In the genomic region with DNA sequence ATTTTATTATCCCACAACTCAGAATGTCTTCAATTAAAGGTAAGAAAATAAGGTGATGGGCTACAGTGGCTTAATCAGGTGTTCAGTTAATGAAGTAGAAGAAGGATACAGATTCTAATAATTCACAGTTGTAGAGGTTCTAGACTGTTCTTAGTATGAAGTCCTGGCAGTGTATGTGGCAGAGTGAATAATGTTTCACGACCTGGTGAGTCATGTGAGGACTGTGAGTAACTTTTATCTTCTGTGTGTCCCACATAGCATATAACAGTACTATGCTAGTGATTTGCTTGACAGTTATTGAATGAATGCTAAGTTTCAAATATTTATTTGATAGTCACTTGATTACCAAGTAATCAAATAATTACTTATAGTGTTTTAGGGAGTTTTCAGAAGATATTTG, we compare ENCODE assay signal across 15 cellular contexts. TPM values are rescaled to one million over a fixed set of nuclear protein-coding genes. Genes with fewer than 3 reads are reported as not detected.
A peak's percentile ranks its signal among the peaks of the same experiment; 100 is the strongest.
DNase-seq lines count a peak whose midpoint lies in the region; ATAC-seq and TF ChIP-seq lines count a peak whose summit lies in the region.
"Had no signal": no experiment of that assay in that cellular context is flagged by ENCODE, and none has a peak within 500 bp of the region (broad histone marks: within the 10 kb centered on the region; RNA-seq: fewer than 3 reads in every experiment).

No MANE protein-coding gene starts in this region.

- ATAC-seq in activated CD8-positive, alpha-beta memory T cell treated with anti-CD3 and anti-CD28 coated beads, Interleukin-2, amount 10 ng/mL, durations not matched to agents 7 days and 5 days: peak; percentile 72
- ATAC-seq in psoas muscle: peak; percentile 90 to 97 (median 96)

- peak overlapping the region; percentile 28 for H3K27ac ChIP-seq in psoas muscle
- H3K27ac ChIP-seq: parathyroid adenoma had no signal

- H3K36me3 ChIP-seq in psoas muscle (ENCODE audit: insufficient read depth in 1 of 2, low read depth in 1 of 2): peaks cover 5 to 50% of the 10 kb centered on the region in 2 donors

- no peak for DNase-seq in activated CD8-positive, alpha-beta memory T cell treated with anti-CD3 and anti-CD28 coated beads, Interleukin-2, amount 10 ng/mL, durations not matched to agents 7 days and 5 days
- DNase-seq in activated CD8-positive, alpha-beta memory T cell treated with anti-CD3 and anti-CD28 coated beads, Interleukin-2, amount 50 U/mL, for 4 hours: no peak
- peak; percentile 25 for DNase-seq in OCI-M1 (lab: John Stamatoyannopoulos, UW)
- peak; percentile 26 for DNase-seq in dedifferentiated amniotic fluid mesenchymal stem cell (ENCODE audit: extremely low spot score)
- DNase-seq in psoas muscle: no peak
- DNase-seq in NCI-H748 treated with DMSO at 0.1 percent for 48 hours (lab: John Stamatoyannopoulos, UW): no peak
- no peak for DNase-seq in middle frontal gyrus (ENCODE audit: extremely low spot score, low spot score)
- DNase-seq in OCI-M2 (lab: John Stamatoyannopoulos, UW; ENCODE audit: unreplicated experiment): no peak
- DNase-seq: activated naive CD4-positive, alpha-beta T cell treated with Interleukin-2 at 50 U/mL for 16 hours; BE2C; NCI-H1092 treated with DMSO at 0.1 percent for 48 hours; NCI-H774; T-helper 9 cell had no signal

- peaks cover 13% of the 10 kb centered on the region for H3K4me1 Mint-ChIP-seq in activated CD8-positive, alpha-beta memory T cell treated with anti-CD3 and anti-CD28 coated beads, Interleukin-2, amount 10 ng/mL, durations not matched to agents 7 days and 5 days

- TF ChIP-seq CTCF in psoas muscle (IDR thresholded peaks at IDR 0.05): no peak

- no peak overlapping the region for H3K4me3 Mint-ChIP-seq in activated CD8-positive, alpha-beta memory T cell treated with anti-CD3 and anti-CD28 coated beads, Interleukin-2, amount 10 ng/mL, durations not matched to agents 7 days and 5 days
- H3K4me3 Mint-ChIP-seq: type B pancreatic cell had no signal

- CTCF ChIA-PET in activated CD8-positive, alpha-beta memory T cell treated with anti-CD3 and anti-CD28 coated beads, Interleukin-2, amount 10 ng/mL, durations not matched to agents 7 days and 5 days (lab: Charles Lee): interaction anchor here (1.6 kb wide), 1 partner anchor 168 kb away, joined by 4 read pairs; no protein-coding TSS in a partner anchor

- peaks cover 27% of the 10 kb centered on the region for H3K4me1 ChIP-seq in psoas muscle
- H3K4me1 ChIP-seq: BE2C, parathyroid adenoma had no signal

- no peak overlapping the region for H3K4me3 ChIP-seq in psoas muscle

- no peaks in the 10 kb centered on the region for H3K27me3 ChIP-seq in psoas muscle (ENCODE audit: insufficient read depth in 3 of 3, low read length in 2 of 3)
- H3K27me3 ChIP-seq: BE2C had no signal

- no peaks in the 10 kb centered on the region for H3K27me3 Mint-ChIP-seq in activated CD8-positive, alpha-beta memory T cell treated with anti-CD3 and anti-CD28 coated beads, Interleukin-2, amount 10 ng/mL, durations not matched to agents 7 days and 5 days
- H3K27me3 Mint-ChIP-seq: type B pancreatic cell had no signal

- H3K9me3 Mint-ChIP-seq in activated CD8-positive, alpha-beta memory T cell treated with anti-CD3 and anti-CD28 coated beads, Interleukin-2, amount 10 ng/mL, durations not matched to agents 7 days and 5 days (ENCODE audit: low read depth): no peaks in the 10 kb centered on the region
- H3K9me3 Mint-ChIP-seq: type B pancreatic cell had no signal

- peaks cover 11% of the 10 kb centered on the region for H3K36me3 Mint-ChIP-seq in activated CD8-positive, alpha-beta memory T cell treated with anti-CD3 and anti-CD28 coated beads, Interleukin-2, amount 10 ng/mL, durations not matched to agents 7 days and 5 days

- 14 to 29% (median 18%) methylated on average over 1 of the region's 1 CpG for WGBS in psoas muscle, 3 donors

- peak overlapping the region; percentile 22 for H3K27ac Mint-ChIP-seq in activated CD8-positive, alpha-beta memory T cell treated with anti-CD3 and anti-CD28 coated beads, Interleukin-2, amount 10 ng/mL, durations not matched to agents 7 days and 5 days
- H3K27ac Mint-ChIP-seq: type B pancreatic cell had no signal

- intact Hi-C loops in psoas muscle (cut with DNase I): no loop called here

- H3K9me3 ChIP-seq in psoas muscle: no peaks in the 10 kb centered on the region
- H3K9me3 ChIP-seq: BE2C had no signal

RNA-seq across cellular contexts. Expression of a gene that starts 20.0 kb away (rescaled TPM):
- total RNA-seq in activated CD8-positive, alpha-beta memory T cell treated with anti-CD3 and anti-CD28 coated beads, Interleukin-2, amount 10 ng/mL, durations not matched to agents 7 days and 5 days: under 1 TPM; 0.14 to 0.23 TPM
- 1 to 10 TPM in 2 of 4 donors, under 1 TPM in 2; 0.86 to 1.1 (median 1.0) TPM for total RNA-seq in psoas muscle
- polyA plus RNA-seq in psoas muscle: 1 to 10 TPM in 2 of 3 donors, under 1 TPM in 1; 0.79 to 4.3 (median 1.1) TPM

RNA-seq across cellular contexts. Expression of a gene that starts 31.6 kb away (rescaled TPM):
- total RNA-seq in activated CD8-positive, alpha-beta memory T cell treated with anti-CD3 and anti-CD28 coated beads, Interleukin-2, amount 10 ng/mL, durations not matched to agents 7 days and 5 days: 100 to 1,000 TPM in 1 of 2 experiments, 10 to 100 TPM in 1; 76.5 to 122 TPM
- 10 to 100 TPM; 18.9 to 32.0 (median 25.0) TPM for total RNA-seq in psoas muscle
- 10 to 100 TPM in 1 of 3 donors, 1 to 10 TPM in 2; 1.9 to 22.4 (median 4.4) TPM for polyA plus RNA-seq in psoas muscle

RNA-seq across cellular contexts. Expression of a gene that starts 36.7 kb away (rescaled TPM):
- total RNA-seq in activated CD8-positive, alpha-beta memory T cell treated with anti-CD3 and anti-CD28 coated beads, Interleukin-2, amount 10 ng/mL, durations not matched to agents 7 days and 5 days: 100 to 1,000 TPM; 109 to 130 TPM
- total RNA-seq in psoas muscle: 100 to 1,000 TPM; 166 to 250 (median 207) TPM
- polyA plus RNA-seq in psoas muscle: 100 to 1,000 TPM; 348 to 541 (median 375) TPM

Comparison
In these comparisons a context has a peak if more than half of its experiments do, and no peak if none do; other contexts are left out.
1. DNase-seq: peak in OCI-M1 (single experiment) and dedifferentiated amniotic fluid mesenchymal stem cell (single experiment); none in activated CD8-positive, alpha-beta memory T cell treated with anti-CD3 and anti-CD28 coated beads, Interleukin-2, amount 10 ng/mL, durations not matched to agents 7 days and 5 days (single experiment), activated CD8-positive, alpha-beta memory T cell treated with anti-CD3 and anti-CD28 coated beads, Interleukin-2, amount 50 U/mL, for 4 hours (single experiment), psoas muscle (0 of 2), NCI-H748 treated with DMSO at 0.1 percent for 48 hours (single experiment), middle frontal gyrus (single experiment) and OCI-M2 (single experiment).